28 cellular contexts compared by ENCODE assay signal in the genomic region with DNA sequence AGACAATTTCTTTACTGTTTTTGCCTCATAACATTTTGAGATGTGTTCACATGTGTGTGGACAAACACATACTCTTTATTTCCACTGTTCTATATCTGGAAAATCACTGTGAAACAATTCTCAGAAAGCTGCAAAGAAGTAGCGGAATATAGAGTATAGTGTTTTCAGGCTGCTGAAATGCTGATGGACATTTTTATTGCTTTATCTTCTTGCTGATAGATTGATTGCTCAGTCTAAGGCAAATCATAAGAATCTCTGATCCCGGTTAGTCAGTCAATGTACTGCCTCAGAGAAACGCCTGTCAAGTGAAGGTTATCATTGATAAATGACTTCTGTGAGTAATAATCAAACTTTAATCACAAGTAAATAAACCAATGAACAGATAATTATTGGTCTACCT.
"Had no signal": no experiment of that assay in that cellular context is flagged by ENCODE, and none has a peak within 500 bp of the region (broad histone marks: within the 10 kb centered on the region; RNA-seq: fewer than 3 reads in every experiment).

No MANE protein-coding gene starts in this region.

- H3K9me3 ChIP-seq: colonic mucosa, esophagus muscularis mucosa, esophagus squamous epithelium, gastrocnemius medialis, gastroesophageal sphincter, heart left ventricle had no signal

- H3K4me3 ChIP-seq: colonic mucosa, coronary artery, dorsolateral prefrontal cortex, esophagus muscularis mucosa, esophagus squamous epithelium, gastrocnemius medialis, gastroesophageal sphincter, heart left ventricle, heart right ventricle had no signal

- H3K36me3 ChIP-seq: colonic mucosa, esophagus muscularis mucosa, esophagus squamous epithelium, gastrocnemius medialis, gastroesophageal sphincter, heart left ventricle, heart right ventricle had no signal

- H3K27ac ChIP-seq: colonic mucosa, coronary artery, dorsolateral prefrontal cortex, epithelial cell of prostate, esophagus muscularis mucosa, esophagus squamous epithelium, foreskin keratinocyte, gastrocnemius medialis, gastroesophageal sphincter, heart left ventricle, heart right ventricle had no signal

- ATAC-seq: effector memory CD8-positive, alpha-beta T cell; esophagus mucosa; foreskin keratinocyte; gastrocnemius medialis; gastroesophageal sphincter; heart left ventricle; heart right ventricle had no signal

- FAIRE-seq: colon, endometrium, endothelial cell of umbilical vein, frontal cortex had no signal

- H3K4me1 ChIP-seq: colonic mucosa, esophagus muscularis mucosa, esophagus squamous epithelium, foreskin keratinocyte, gastrocnemius medialis, gastroesophageal sphincter, heart left ventricle, heart right ventricle had no signal

- H3K27me3 ChIP-seq: colonic mucosa, dorsolateral prefrontal cortex, esophagus muscularis mucosa, esophagus squamous epithelium, foreskin keratinocyte, gastrocnemius medialis, gastroesophageal sphincter, heart left ventricle, heart right ventricle had no signal

- DNase-seq: colonic mucosa; cortex of kidney; dermis blood vessel endothelial cell; dorsolateral prefrontal cortex; effector CD4-positive, alpha-beta T cell; effector CD8-positive, alpha-beta T cell; effector memory CD4-positive, alpha-beta T cell; effector memory CD8-positive, alpha-beta T cell; endodermal cell; erythroblast; esophagus squamous epithelium; foreskin fibroblast; foreskin keratinocyte; foreskin melanocyte; gastrocnemius medialis; glutamatergic neuron; head of caudate nucleus; heart left ventricle; heart right ventricle had no signal
